19 cellular contexts compared by ENCODE assay signal in the genomic region with DNA sequence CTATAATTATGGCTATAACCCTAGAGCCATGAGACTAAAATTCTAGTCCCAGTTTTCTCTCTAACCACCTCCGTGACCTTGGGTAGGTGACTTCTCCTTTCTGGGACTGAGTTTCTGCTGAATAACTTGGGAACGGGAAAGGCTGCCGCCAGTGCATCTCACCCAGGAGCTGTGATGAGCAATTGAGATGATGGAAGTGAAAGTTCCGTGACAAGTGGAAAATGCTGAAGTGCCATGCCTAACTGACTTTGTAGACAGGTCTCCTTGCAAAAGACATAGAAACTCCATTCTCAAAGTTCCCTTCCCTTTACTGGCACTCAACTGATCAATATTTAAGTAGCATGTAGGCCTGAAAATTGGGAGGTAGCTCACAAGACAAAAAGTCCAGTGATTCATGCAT. TPM values are rescaled to one million over a fixed set of nuclear protein-coding genes. Genes with fewer than 3 reads are reported as not detected.
DNase-seq lines count a peak whose midpoint lies in the region; ATAC-seq and TF ChIP-seq lines count a peak whose summit lies in the region.
"Had no signal": no experiment of that assay in that cellular context is flagged by ENCODE, and none has a peak within 500 bp of the region (broad histone marks: within the 10 kb centered on the region; RNA-seq: fewer than 3 reads in every experiment).

No MANE protein-coding gene starts in this region.

- no peak for TF ChIP-seq CTCF in endothelial cell (IDR thresholded peaks at IDR 0.05; ENCODE audit: unreplicated experiment)

- peaks cover 51% of the 10 kb centered on the region for H3K4me1 Mint-ChIP-seq in activated T-cell treated with anti-CD3 and anti-CD28 coated beads, Interleukin-2, amount 50 U/mL, for 24 hours (ENCODE audit: low read depth)
- H3K4me1 Mint-ChIP-seq in activated T-helper 2 cell treated with anti-CD3 and anti-CD28 coated beads, Interferon-gamma antibody, Interleukin-2, Interleukin-4, amounts not matched to agents 10 μg/mL and 5 μg/mL and 100 μg/mL, durations not matched to agents 14 hours and 24 hours and 36 hours (ENCODE audit: low read depth): peaks cover 57% of the 10 kb centered on the region
- H3K4me1 Mint-ChIP-seq in stimulated activated effector memory CD8-positive, alpha-beta T cell treated with anti-CD3 and anti-CD28 coated beads, Interleukin-12 subunit alpha, Interleukin-12 subunit beta, amount 100 ng/mL, for 72 hours: peaks cover 34% of the 10 kb centered on the region
- peaks cover 7% of the 10 kb centered on the region for H3K4me1 Mint-ChIP-seq in endothelial cell (ENCODE audit: unreplicated experiment)

- DNase-seq in activated T-cell treated with anti-CD3 and anti-CD28 coated beads, Interleukin-2, amount 50 U/mL, for 24 hours: no peak
- DNase-seq in activated T-cell treated with anti-CD3 and anti-CD28 coated beads, Interleukin-2, amount 50 U/mL, for 1 hour: no peak
- DNase-seq in MV-4-11 (lab: John Stamatoyannopoulos, UW) (peak; percentile 69), SW 1271 (lab: John Stamatoyannopoulos, UW) (no peak), NCI-H146 (lab: John Stamatoyannopoulos, UW) (no peak), endothelial cell (ENCODE audit: low spot score) (no peak)
- no peak for DNase-seq in activated T-helper 2 cell treated with anti-CD3 and anti-CD28 coated beads, Interferon-gamma antibody, Interleukin-2, Interleukin-4, amounts not matched to agents 10 μg/mL and 5 μg/mL and 100 μg/mL, durations not matched to agents 14 hours and 24 hours and 36 hours (ENCODE audit: low spot score)
- DNase-seq in stimulated activated effector memory CD8-positive, alpha-beta T cell treated with anti-CD3 and anti-CD28 coated beads, Interleukin-12 subunit alpha, Interleukin-12 subunit beta, amount 100 ng/mL, for 72 hours (ENCODE audit: low spot score in 2 of 2): no peak
- DNase-seq: ACHN; amniotic stem cell; C1 segment of cervical spinal cord; colonic mucosa; Kasumi-1; NCI-H1105; Peyer's patch; retina; stimulated activated CD4-positive, alpha-beta T cell treated with anti-CD3 and anti-CD28 coated beads, Interleukin-4, amount 100 ng/mL, for 24 hours; T-helper 17 cell; upper lobe of left lung had no signal

- H3K27me3 Mint-ChIP-seq in activated T-cell treated with anti-CD3 and anti-CD28 coated beads, Interleukin-2, amount 50 U/mL, for 24 hours: peaks cover 5% of the 10 kb centered on the region
- no peaks in the 10 kb centered on the region for H3K27me3 Mint-ChIP-seq in activated T-helper 2 cell treated with anti-CD3 and anti-CD28 coated beads, Interferon-gamma antibody, Interleukin-2, Interleukin-4, amounts not matched to agents 10 μg/mL and 5 μg/mL and 100 μg/mL, durations not matched to agents 14 hours and 24 hours and 36 hours (ENCODE audit: low read depth)
- no peaks in the 10 kb centered on the region for H3K27me3 Mint-ChIP-seq in endothelial cell (ENCODE audit: unreplicated experiment)
- H3K27me3 Mint-ChIP-seq: T-helper 17 cell had no signal

- H3K9me3 Mint-ChIP-seq in activated T-cell treated with anti-CD3 and anti-CD28 coated beads, Interleukin-2, amount 50 U/mL, for 24 hours: peaks cover 10% of the 10 kb centered on the region
- H3K9me3 Mint-ChIP-seq in activated T-helper 2 cell treated with anti-CD3 and anti-CD28 coated beads, Interferon-gamma antibody, Interleukin-2, Interleukin-4, amounts not matched to agents 10 μg/mL and 5 μg/mL and 100 μg/mL, durations not matched to agents 14 hours and 24 hours and 36 hours: peaks cover 16% of the 10 kb centered on the region
- H3K9me3 Mint-ChIP-seq in stimulated activated effector memory CD8-positive, alpha-beta T cell treated with anti-CD3 and anti-CD28 coated beads, Interleukin-12 subunit alpha, Interleukin-12 subunit beta, amount 100 ng/mL, for 72 hours: no peaks in the 10 kb centered on the region
- no peaks in the 10 kb centered on the region for H3K9me3 Mint-ChIP-seq in endothelial cell (ENCODE audit: unreplicated experiment)

- no peak for ATAC-seq in stimulated activated effector memory CD8-positive, alpha-beta T cell treated with anti-CD3 and anti-CD28 coated beads, Interleukin-12 subunit alpha, Interleukin-12 subunit beta, amount 100 ng/mL, for 72 hours

- no peaks in the 10 kb centered on the region for H3K36me3 Mint-ChIP-seq in activated T-cell treated with anti-CD3 and anti-CD28 coated beads, Interleukin-2, amount 50 U/mL, for 24 hours (ENCODE audit: low read depth)
- no peaks in the 10 kb centered on the region for H3K36me3 Mint-ChIP-seq in activated T-helper 2 cell treated with anti-CD3 and anti-CD28 coated beads, Interferon-gamma antibody, Interleukin-2, Interleukin-4, amounts not matched to agents 10 μg/mL and 5 μg/mL and 100 μg/mL, durations not matched to agents 14 hours and 24 hours and 36 hours (ENCODE audit: low read depth)
- no peaks in the 10 kb centered on the region for H3K36me3 Mint-ChIP-seq in stimulated activated effector memory CD8-positive, alpha-beta T cell treated with anti-CD3 and anti-CD28 coated beads, Interleukin-12 subunit alpha, Interleukin-12 subunit beta, amount 100 ng/mL, for 72 hours
- no peaks in the 10 kb centered on the region for H3K36me3 Mint-ChIP-seq in endothelial cell (ENCODE audit: low read depth, unreplicated experiment)

- intact Hi-C loops in activated T-helper 2 cell treated with anti-CD3 and anti-CD28 coated beads, Interferon-gamma antibody, Interleukin-2, Interleukin-4, amounts not matched to agents 10 μg/mL and 5 μg/mL and 100 μg/mL, durations not matched to agents 14 hours and 24 hours and 36 hours (cut with micrococcal nuclease): loop anchor here (1.0 kb wide), 2 partner anchors 12 to 39 kb away; no protein-coding TSS in a partner anchor

- no peak overlapping the region for H3K4me3 Mint-ChIP-seq in activated T-cell treated with anti-CD3 and anti-CD28 coated beads, Interleukin-2, amount 50 U/mL, for 24 hours
- H3K4me3 Mint-ChIP-seq in activated T-helper 2 cell treated with anti-CD3 and anti-CD28 coated beads, Interferon-gamma antibody, Interleukin-2, Interleukin-4, amounts not matched to agents 10 μg/mL and 5 μg/mL and 100 μg/mL, durations not matched to agents 14 hours and 24 hours and 36 hours (ENCODE audit: low read depth): no peak overlapping the region
- no peak overlapping the region for H3K4me3 Mint-ChIP-seq in stimulated activated effector memory CD8-positive, alpha-beta T cell treated with anti-CD3 and anti-CD28 coated beads, Interleukin-12 subunit alpha, Interleukin-12 subunit beta, amount 100 ng/mL, for 72 hours
- no peak overlapping the region for H3K4me3 Mint-ChIP-seq in endothelial cell (ENCODE audit: unreplicated experiment)

- peak overlapping the region; percentile 78 for H3K27ac Mint-ChIP-seq in activated T-cell treated with anti-CD3 and anti-CD28 coated beads, Interleukin-2, amount 50 U/mL, for 24 hours
- peak overlapping the region; percentile 74 for H3K27ac Mint-ChIP-seq in activated T-helper 2 cell treated with anti-CD3 and anti-CD28 coated beads, Interferon-gamma antibody, Interleukin-2, Interleukin-4, amounts not matched to agents 10 μg/mL and 5 μg/mL and 100 μg/mL, durations not matched to agents 14 hours and 24 hours and 36 hours
- peak overlapping the region; percentile 26 for H3K27ac Mint-ChIP-seq in stimulated activated effector memory CD8-positive, alpha-beta T cell treated with anti-CD3 and anti-CD28 coated beads, Interleukin-12 subunit alpha, Interleukin-12 subunit beta, amount 100 ng/mL, for 72 hours
- H3K27ac Mint-ChIP-seq in endothelial cell (ENCODE audit: unreplicated experiment): no peak overlapping the region

RNA-seq across cellular contexts. Expression of a gene that starts 6.3 kb away (rescaled TPM):
- total RNA-seq in activated T-helper 2 cell treated with anti-CD3 and anti-CD28 coated beads, Interferon-gamma antibody, Interleukin-2, Interleukin-4, amounts not matched to agents 10 μg/mL and 5 μg/mL and 100 μg/mL, durations not matched to agents 14 hours and 24 hours and 36 hours: 229 and 237 TPM in 2 replicates
- 176 TPM for total RNA-seq in endothelial cell (ENCODE audit: unreplicated experiment)
